9 cellular contexts compared by ENCODE assay signal in the genomic region with DNA sequence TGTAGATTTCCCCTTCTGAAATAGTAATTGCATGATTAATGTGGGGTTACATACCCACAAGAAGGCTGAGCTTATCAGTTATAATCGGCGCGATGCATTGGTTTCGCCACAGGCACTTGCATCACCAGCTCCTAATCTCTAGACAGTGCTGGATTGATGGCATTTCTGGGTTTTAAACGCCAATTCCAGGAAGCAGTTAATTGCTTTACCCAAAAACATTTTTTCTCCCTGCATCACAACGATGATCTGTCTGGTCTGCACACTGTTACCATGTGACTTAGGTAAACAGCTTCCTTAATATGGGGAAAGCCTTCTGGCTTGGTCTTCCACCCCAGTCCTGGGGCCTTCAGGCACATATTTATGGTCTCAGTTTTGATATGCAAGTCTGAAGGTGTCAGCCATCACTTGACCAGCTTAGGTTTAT.
A peak's percentile ranks its signal among the peaks of the same experiment; 100 is the strongest.
DNase-seq lines count a peak whose midpoint lies in the region; ATAC-seq, FAIRE-seq and TF ChIP-seq lines count a peak whose summit lies in the region.
"Had no signal": no experiment of that assay in that cellular context is flagged by ENCODE, and none has a peak within 500 bp of the region (broad histone marks: within the 10 kb centered on the region; RNA-seq: fewer than 3 reads in every experiment).

No MANE protein-coding gene starts in this region.

- no peak overlapping the region for H3K4me3 Mint-ChIP-seq in nephron

- H4K20me1 ChIP-seq in GM23248 (ENCODE audit: insufficient read depth) = no peaks in the 10 kb centered on the region

- in situ Hi-C loops in GM23248 (cut with MboI) = no loop called here

- peaks cover 63% of the 10 kb centered on the region for H3K4me1 ChIP-seq in GM23248 (ENCODE audit: insufficient read depth)

- H3K27me3 Mint-ChIP-seq in nephron (ENCODE audit: low read depth) = peaks cover 2% of the 10 kb centered on the region

- no peak for ATAC-seq in GM19397 (IDR thresholded peaks at IDR 0.05; ENCODE audit: unreplicated experiment)
- no peak for ATAC-seq in GM21576 (IDR thresholded peaks at IDR 0.05; ENCODE audit: unreplicated experiment)

- no peaks in the 10 kb centered on the region for H3K79me2 ChIP-seq in GM23248 (ENCODE audit: insufficient read depth)

- H3K27me3 ChIP-seq in GM23248 (replicated peaks; ENCODE audit: insufficient read depth) = no peaks in the 10 kb centered on the region

- peak overlapping the region in 2 of 3 experiments; percentile 21 to 63 for H3K27ac Mint-ChIP-seq in nephron

- H3F3A ChIP-seq in GM23248 (ENCODE audit: insufficient read depth) = peaks cover 48% of the 10 kb centered on the region

- no peak for FAIRE-seq in D721Med (lab: Jason Lieb, UNC)
- FAIRE-seq: GM18507 had no signal

- TF ChIP-seq CTCF in nephron (IDR thresholded peaks at IDR 0.05; ENCODE audit: unreplicated experiment in 3 of 3) = no peak
- no peak for TF ChIP-seq CTCF in D721Med (IDR thresholded peaks at IDR 0.05; ENCODE audit: insufficient read depth, missing control alignments)

- H3K27ac ChIP-seq in GM23248 = peak overlapping the region; percentile 95

- no peaks in the 10 kb centered on the region for H3K9me3 ChIP-seq in GM23248 (ENCODE audit: low read depth)

- no peaks in the 10 kb centered on the region for H3K36me3 ChIP-seq in GM23248 (ENCODE audit: low read depth)

- peak overlapping the region; percentile 61 for H3K4me2 ChIP-seq in GM23248 (ENCODE audit: unreplicated experiment)

- 1 to 2% methylated on average over 6 of the region's 6 CpGs for WGBS in GM23248 (ENCODE audit: low coverage in 1 of 2, low lambda C conversion rate in 2 of 2, missing lambda C conversion rate in 2 of 2), 2 experiments

- H3K4me1 Mint-ChIP-seq in nephron = peaks cover 50% of the 10 kb centered on the region

- DNase-seq in GM23248 (peak; percentile 93), NOMO-1 treated with dmso at 0.1 percent for 144 hours (lab: John Stamatoyannopoulos, UW; ENCODE audit: unreplicated experiment) (peak; percentile 77), astrocyte of the hippocampus (ENCODE audit: low read depth, low spot score) (peak; percentile 92), NCI-H2081 (lab: John Stamatoyannopoulos, UW) (no peak), D721Med (ENCODE audit: insufficient read length, low spot score) (no peak)

- H3K9me3 Mint-ChIP-seq in nephron = no peaks in the 10 kb centered on the region

- H3K36me3 Mint-ChIP-seq in nephron (ENCODE audit: low read depth) = no peaks in the 10 kb centered on the region

- H3K9me2 ChIP-seq in GM23248 (ENCODE audit: insufficient read depth) = no peaks in the 10 kb centered on the region

- no peak overlapping the region for H2AFZ ChIP-seq in GM23248

- H3K9ac ChIP-seq in GM23248 = peak overlapping the region; percentile 65

- H3K4me3 ChIP-seq in GM23248 = no peak overlapping the region

Comparison
In these comparisons a context has a peak if more than half of its experiments do, and no peak if none do; other contexts are left out.
1. DNase-seq: peak in GM23248 (single experiment), NOMO-1 treated with dmso at 0.1 percent for 144 hours (single experiment) and astrocyte of the hippocampus (single experiment); none in NCI-H2081 (0 of 2) and D721Med (single experiment).